Comparison of ENCODE assay signal across 27 cellular contexts in the genomic region with DNA sequence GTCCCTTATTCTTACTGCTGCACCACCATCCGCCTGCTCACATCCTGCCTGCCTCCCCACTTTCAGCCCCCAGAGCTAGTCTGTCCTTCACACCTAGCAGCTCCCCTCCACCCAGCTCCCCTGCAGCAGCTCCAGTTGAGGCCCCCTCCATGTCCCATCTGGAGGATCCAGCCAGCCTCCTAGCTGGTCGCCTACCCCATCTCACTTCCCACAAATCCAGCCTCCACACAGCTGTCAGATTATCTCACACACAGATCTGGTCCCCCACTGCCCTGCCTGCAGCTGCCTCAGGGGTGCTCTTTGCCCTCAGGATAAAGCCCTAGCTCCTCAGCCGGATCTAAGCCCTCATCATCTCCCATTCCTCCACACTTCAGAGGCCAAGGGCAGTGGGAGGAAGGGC. TPM values are rescaled to one million over a fixed set of nuclear protein-coding genes. Genes with fewer than 3 reads are reported as not detected.
DNase-seq lines count a peak whose midpoint lies in the region; ATAC-seq, FAIRE-seq and TF ChIP-seq lines count a peak whose summit lies in the region.
"Had no signal": no experiment of that assay in that cellular context is flagged by ENCODE, and none has a peak within 500 bp of the region (broad histone marks: within the 10 kb centered on the region; RNA-seq: fewer than 3 reads in every experiment).

No MANE protein-coding gene starts in this region.

- in situ Hi-C loops in HepG2 (cut with HindIII; ENCODE audit: extremely low pct_ligation_motif_present, low pct_unique_long_range_greater_than_20kb), result no loop called here

- no peaks in the 10 kb centered on the region for H3K27me3 ChIP-seq in HepG2 (ENCODE audit: control insufficient read depth in 1 of 2, insufficient read depth in 2 of 2, low read length in 2 of 2)
- H3K27me3 ChIP-seq in SK-N-SH (ENCODE audit: insufficient read depth), result no peaks in the 10 kb centered on the region
- H3K27me3 ChIP-seq: body of pancreas, right atrium auricular region had no signal

- no peaks in the 10 kb centered on the region for H3K9me2 ChIP-seq in SK-N-SH

- no peak for TF ChIP-seq POLR2A in HepG2 (IDR thresholded peaks at IDR 0.05; ENCODE audit: insufficient read depth in 1 of 2, low read depth in 2 of 2, low read length in 2 of 2)

- H3K4me1 ChIP-seq in HepG2 (ENCODE audit: insufficient read depth, low read length), result peaks cover 97% of the 10 kb centered on the region
- H3K4me1 ChIP-seq in SK-N-SH (ENCODE audit: control insufficient read depth in 1 of 2, insufficient read depth in 2 of 2, low read depth in 1 of 2, low read length in 1 of 2), result peaks cover 0 to 7% of the 10 kb centered on the region in 2 experiments; a peak in 1 of 4 replicates
- H3K4me1 ChIP-seq: HAP-1, right atrium auricular region had no signal

- TF ChIP-seq RAD21 in HepG2 (CRISPR knock-in tag; IDR thresholded peaks at IDR 0.05) (no peak), SK-N-SH (IDR thresholded peaks at IDR 0.05; ENCODE audit: low read length) (no peak)

- POLR2A ChIA-PET in HepG2 (lab: Yijun Ruan, JAX) (interaction anchor here (0.7 to 9.6 kb wide), 29 partner anchors 12 to 1009 kb away, joined by 3 to 357 read pairs (median 7); partner anchors contain the start of genes ARID3B, SEMA7A and UBL7), SK-N-SH (lab: Yijun Ruan, JAX) (interaction anchor here (0.6 to 1.9 kb wide), 6 partner anchors 11 to 188 kb away, joined by 3 to 7 read pairs (median 4); partner anchors contain the start of gene UBL7)

- no peaks in the 10 kb centered on the region for H3K27me3 Mint-ChIP-seq in T-helper 17 cell
- H3K27me3 Mint-ChIP-seq in stimulated activated memory B cell treated with anti-CD40 and anti-IgM and Interleukin-4, amounts not matched to agents 10 μg/mL and 1 μg/mL and 100 μg/mL, for 72 hours, result no peaks in the 10 kb centered on the region
- H3K27me3 Mint-ChIP-seq: activated naive CD8-positive, alpha-beta T cell had no signal

- peak overlapping the region; percentile 27 for H3K27ac Mint-ChIP-seq in T-helper 17 cell
- H3K27ac Mint-ChIP-seq in stimulated activated memory B cell treated with anti-CD40 and anti-IgM and Interleukin-4, amounts not matched to agents 10 μg/mL and 1 μg/mL and 100 μg/mL, for 72 hours, result peak overlapping the region; percentile 38
- H3K27ac Mint-ChIP-seq: activated naive CD8-positive, alpha-beta T cell; activated T-cell treated with anti-CD3 and anti-CD28 coated beads, Interleukin-2, amount 50 U/mL, for 72 hours; CD8-positive, alpha-beta T cell had no signal

- no peak overlapping the region for H2AFZ ChIP-seq in HepG2 (ENCODE audit: low read length)
- H2AFZ ChIP-seq in SK-N-SH (ENCODE audit: low read depth), result no peak overlapping the region

- CTCF ChIA-PET in HepG2 (lab: Yijun Ruan, JAX; ENCODE audit: low intra/inter-chr PET ratio, low total read pairs), result no interaction called here
- CTCF ChIA-PET in SK-N-SH (lab: Yijun Ruan, JAX), result interaction anchor here (0.6 to 36.5 kb wide), 7 partner anchors 9 to 327 kb away, joined by 3 to 779 read pairs (median 4); partner anchors contain the start of genes CYP11A1 and SEMA7A

- no peak for FAIRE-seq in HepG2 (lab: Jason Lieb, UNC)
- FAIRE-seq: endometrium, kidney had no signal

- no peak for ATAC-seq in T-helper 17 cell
- ATAC-seq in HepG2, result peak; percentile 26
- ATAC-seq in stimulated activated memory B cell treated with anti-CD40 and anti-IgM and Interleukin-4, amounts not matched to agents 10 μg/mL and 1 μg/mL and 100 μg/mL, for 72 hours, result no peak
- no peak for ATAC-seq in HG03045 (IDR thresholded peaks at IDR 0.05; ENCODE audit: unreplicated experiment)
- no peak for ATAC-seq in GM21381 (IDR thresholded peaks at IDR 0.05; ENCODE audit: unreplicated experiment)
- ATAC-seq: activated T-cell treated with anti-CD3 and anti-CD28 coated beads, Interleukin-2, amount 50 U/mL, for 72 hours; body of pancreas; CD8-positive, alpha-beta T cell had no signal

- H3K79me2 ChIP-seq in HepG2 (ENCODE audit: insufficient read depth, low read length) (no peaks in the 10 kb centered on the region), SK-N-SH (ENCODE audit: insufficient read depth) (no peaks in the 10 kb centered on the region)

- H3K4me2 ChIP-seq in HepG2 (ENCODE audit: low read depth, low read length) (peak overlapping the region; percentile 100), SK-N-SH (no peak overlapping the region)
- H3K4me2 ChIP-seq: KMS-11 had no signal

- peak overlapping the region; percentile 46 to 74 (median 52) for H3K4me3 ChIP-seq in HepG2 (replicated peaks in 1 of 3; ENCODE audit: insufficient read depth in 1 of 3, low read depth in 2 of 3, low read length in 3 of 3)
- H3K4me3 ChIP-seq in SK-N-SH (ENCODE audit: low read depth in 2 of 2, low read length in 1 of 2), result no peak overlapping the region
- H3K4me3 ChIP-seq: body of pancreas, HAP-1, lung, right atrium auricular region, thoracic aorta had no signal

- intact Hi-C loops in HepG2 (cut with micrococcal nuclease; ENCODE audit: unreplicated experiment), result loop anchor here (1.0 to 5.0 kb wide), 3 partner anchors 19 to 175 kb away; partner anchors contain the start of genes CLK3 and UBL7

- no peaks in the 10 kb centered on the region for H3K9me3 Mint-ChIP-seq in stimulated activated memory B cell treated with anti-CD40 and anti-IgM and Interleukin-4, amounts not matched to agents 10 μg/mL and 1 μg/mL and 100 μg/mL, for 72 hours
- H3K9me3 Mint-ChIP-seq: activated T-cell treated with anti-CD3 and anti-CD28 coated beads, Interleukin-2, amount 50 U/mL, for 72 hours; CD8-positive, alpha-beta T cell had no signal

- H3F3A ChIP-seq in SK-N-SH (replicated peaks; ENCODE audit: insufficient read depth), result no peaks in the 10 kb centered on the region

- H3K36me3 Mint-ChIP-seq in T-helper 17 cell (ENCODE audit: low read depth), result peaks cover 4% of the 10 kb centered on the region
- peaks cover 34% of the 10 kb centered on the region for H3K36me3 Mint-ChIP-seq in stimulated activated memory B cell treated with anti-CD40 and anti-IgM and Interleukin-4, amounts not matched to agents 10 μg/mL and 1 μg/mL and 100 μg/mL, for 72 hours

- no peak overlapping the region for H3K4me3 Mint-ChIP-seq in T-helper 17 cell
- no peak overlapping the region for H3K4me3 Mint-ChIP-seq in stimulated activated memory B cell treated with anti-CD40 and anti-IgM and Interleukin-4, amounts not matched to agents 10 μg/mL and 1 μg/mL and 100 μg/mL, for 72 hours
- H3K4me3 Mint-ChIP-seq: activated naive CD8-positive, alpha-beta T cell; activated T-cell treated with anti-CD3 and anti-CD28 coated beads, Interleukin-2, amount 50 U/mL, for 72 hours; CD8-positive, alpha-beta T cell had no signal

- TF ChIP-seq CTCF in HepG2 (CRISPR knock-in tag; IDR thresholded peaks at IDR 0.05) (no peak), SK-N-SH (IDR thresholded peaks at IDR 0.05) (no peak)

- H3K27ac ChIP-seq in HepG2 (ENCODE audit: extremely low read length, insufficient read depth, low read length) (peak overlapping the region; percentile 97), SK-N-SH (ENCODE audit: low read depth in 2 of 2, low read length in 1 of 2) (no peak overlapping the region)
- H3K27ac ChIP-seq: 22Rv1, body of pancreas, KMS-11, right atrium auricular region, thoracic aorta had no signal

- H4K20me1 ChIP-seq in HepG2 (ENCODE audit: insufficient read depth, low read length) (no peaks in the 10 kb centered on the region), SK-N-SH (ENCODE audit: insufficient read depth) (no peaks in the 10 kb centered on the region)

- H3K4me1 Mint-ChIP-seq in T-helper 17 cell, result peaks cover 16% of the 10 kb centered on the region
- H3K4me1 Mint-ChIP-seq in stimulated activated memory B cell treated with anti-CD40 and anti-IgM and Interleukin-4, amounts not matched to agents 10 μg/mL and 1 μg/mL and 100 μg/mL, for 72 hours, result peaks cover 13% of the 10 kb centered on the region

- 4% methylated on average over 3 of the region's 3 CpGs for WGBS in HepG2 (ENCODE audit: low lambda C conversion rate)
- 76% methylated on average over 3 of the region's 3 CpGs for WGBS in SK-N-SH (ENCODE audit: low lambda C conversion rate)

- H3K9me3 ChIP-seq in T-helper 17 cell (ENCODE audit: control insufficient read depth, low read length, poor library complexity, severe bottlenecking), result no peaks in the 10 kb centered on the region
- no peaks in the 10 kb centered on the region for H3K9me3 ChIP-seq in HepG2 (ENCODE audit: low read length)
- no peaks in the 10 kb centered on the region for H3K9me3 ChIP-seq in SK-N-SH
- H3K9me3 ChIP-seq: body of pancreas, HAP-1, right atrium auricular region, thoracic aorta had no signal

- H3K36me3 ChIP-seq in HepG2 (replicated peaks in 1 of 2; ENCODE audit: control insufficient read depth in 1 of 2, insufficient read depth in 2 of 2, low read length in 2 of 2) (peaks cover 2 to 9% of the 10 kb centered on the region in 2 experiments; a peak in 2 of 5 replicates), SK-N-SH (replicated peaks in 1 of 2; ENCODE audit: control insufficient read depth in 1 of 2, insufficient read depth in 2 of 2, low read length in 1 of 2) (peaks cover 19 to 30% of the 10 kb centered on the region in 2 experiments)

- no TSS peak for BruUV-seq in HepG2 (replicated peaks; lab: Mats Ljungman, UMichigan)

- DNase-seq in DMS 273 (lab: John Stamatoyannopoulos, UW; ENCODE audit: unreplicated experiment) (peak; percentile 12), DMS 273 treated with DMSO at 0.1 percent for 48 hours (lab: John Stamatoyannopoulos, UW) (no peak), T-helper 17 cell (no peak), HepG2 (ENCODE audit: low spot score) (peak; percentile 39), SK-N-SH (no peak)
- DNase-seq: activated CD4-positive, CD25-positive, alpha-beta regulatory T cell treated with anti-CD3 and anti-CD28 coated beads, Interleukin-2, amount 50 U/mL, for 72 hours; activated T-cell treated with anti-CD3 and anti-CD28 coated beads, Interleukin-2, amount 50 U/mL, for 72 hours; body of pancreas; CD8-positive, alpha-beta T cell; cortex of kidney; DMS53; GDM1; kidney; NCI-H1694; NCI-H748 treated with DMSO at 0.1 percent for 48 hours; occipital lobe had no signal

- peak overlapping the region; percentile 94 for H3K9ac ChIP-seq in HepG2 (ENCODE audit: insufficient read depth, low read depth, low read length)
- no peak overlapping the region for H3K9ac ChIP-seq in SK-N-SH
- H3K9ac ChIP-seq: KMS-11 had no signal

- TF ChIP-seq EP300 in HepG2 (IDR thresholded peaks at IDR 0.05; ENCODE audit: low read depth in 2 of 2, low read length in 2 of 2) (peak in 1 of 2 experiments; percentile 37; a peak in 1 of 4 replicates), HepG2 (CRISPR knock-in tag; IDR thresholded peaks at IDR 0.05; ENCODE audit: borderline replicate concordance) (no peak), SK-N-SH (IDR thresholded peaks at IDR 0.05; ENCODE audit: borderline replicate concordance in 1 of 2, low read depth in 1 of 2, low read length in 1 of 2) (no peak)

RNA-seq across cellular contexts. Expression of gene SEMA7A, which starts 8.8 kb away (rescaled TPM):
- total RNA-seq in T-helper 17 cell (1 to 10 TPM; 2.2 to 3.6 TPM), HepG2 (2016; rRNA removed; fragmentation: Illumina TruSeq; extraction: Trizol) (7.1 and 15.8 TPM in 2 replicates)
- 6.7 and 6.9 TPM in 2 replicates for total RNA-seq in HepG2 (2016; cell fraction: cytosol; rRNA removed; fragmentation: Illumina TruSeq; extraction: Trizol; ENCODE audit: low read depth)
- total RNA-seq in HepG2 (2016; cell fraction: insoluble cytoplasmic fraction; rRNA removed; fragmentation: Illumina TruSeq; extraction: Trizol), result 5.8 and 16.8 TPM in 2 replicates
- 6.1 and 7.5 TPM in 2 replicates for total RNA-seq in HepG2 (2016; cell fraction: membrane; rRNA removed; fragmentation: Illumina TruSeq; extraction: Trizol)
- 18.1 and 21.2 TPM in 2 replicates for total RNA-seq in HepG2 (2016; cell fraction: nucleus; rRNA removed; fragmentation: Illumina TruSeq; extraction: Trizol)
- polyA plus RNA-seq in HepG2 (2011; rRNA removed) (9.0 and 11.3 TPM in 2 replicates), SK-N-SH (2012; rRNA removed) (0.80 and 1.3 TPM in 2 replicates)
- 9.5 and 11.5 TPM in 2 replicates for polyA plus RNA-seq in HepG2 (2011; cell fraction: cytosol; rRNA removed)
- polyA plus RNA-seq in HepG2 (2011; cell fraction: nucleus; rRNA removed), result 27.8 and 40.2 TPM in 2 replicates
- 6.1 and 9.1 TPM in 2 replicates for polyA plus RNA-seq in HepG2 (2012)
- polyA plus RNA-seq in HepG2 (2016; cell fraction: cytosol; fragmentation: Illumina TruSeq; extraction: Trizol; ENCODE audit: low read depth), result 0.77 and 0.90 TPM in 2 replicates
- 3.7 and 5.2 TPM in 2 replicates for polyA plus RNA-seq in HepG2 (2016; cell fraction: insoluble cytoplasmic fraction; fragmentation: Illumina TruSeq; extraction: Trizol; ENCODE audit: low read depth)
- 2.0 and 2.2 TPM in 2 replicates for polyA plus RNA-seq in HepG2 (2016; cell fraction: membrane; fragmentation: Illumina TruSeq; extraction: Trizol; ENCODE audit: low read depth)
- polyA plus RNA-seq in HepG2 (2016; cell fraction: nucleus; fragmentation: Illumina TruSeq; extraction: Trizol; ENCODE audit: insufficient read depth, low read depth), result 40.2 and 42.1 TPM in 2 replicates
- polyA minus RNA-seq in HepG2 (2011; rRNA and poly(A)+ RNA removed; ENCODE audit: low replicate concordance), result 1.2 and 27.6 TPM in 2 replicates
- polyA minus RNA-seq in HepG2 (2011; cell fraction: cytosol; rRNA and poly(A)+ RNA removed), result 8.8 and 9.2 TPM in 2 replicates
- 13.6 and 14.7 TPM in 2 replicates for polyA minus RNA-seq in HepG2 (2011; cell fraction: nucleus; rRNA and poly(A)+ RNA removed)
- polyA plus RNA-seq in SK-N-SH (2012; cell fraction: cytosol; rRNA removed), result 0.50 and 0.92 TPM in 2 replicates
- 1.1 and 1.3 TPM in 2 replicates for polyA plus RNA-seq in SK-N-SH (2012; cell fraction: nucleus; rRNA removed)

RNA-seq across cellular contexts. Expression of gene UBL7, which starts 18.4 kb away (rescaled TPM):
- total RNA-seq in T-helper 17 cell, result 10 to 100 TPM; 28.0 to 28.2 TPM
- total RNA-seq in HepG2 (2016; rRNA removed; fragmentation: Illumina TruSeq; extraction: Trizol), result 55.0 and 63.2 TPM in 2 replicates
- 40.0 and 66.0 TPM in 2 replicates for total RNA-seq in HepG2 (2016; cell fraction: cytosol; rRNA removed; fragmentation: Illumina TruSeq; extraction: Trizol; ENCODE audit: low read depth)
- 52.3 and 63.7 TPM in 2 replicates for total RNA-seq in HepG2 (2016; cell fraction: insoluble cytoplasmic fraction; rRNA removed; fragmentation: Illumina TruSeq; extraction: Trizol)
- total RNA-seq in HepG2 (2016; cell fraction: membrane; rRNA removed; fragmentation: Illumina TruSeq; extraction: Trizol), result 56.6 and 72.2 TPM in 2 replicates
- 14.7 and 21.3 TPM in 2 replicates for total RNA-seq in HepG2 (2016; cell fraction: nucleus; rRNA removed; fragmentation: Illumina TruSeq; extraction: Trizol)
- polyA plus RNA-seq in HepG2 (2011; rRNA removed), result 63.5 and 65.3 TPM in 2 replicates
- polyA plus RNA-seq in HepG2 (2011; cell fraction: cytosol; rRNA removed), result 57.8 and 86.0 TPM in 2 replicates
- polyA plus RNA-seq in HepG2 (2011; cell fraction: nucleus; rRNA removed), result 25.5 and 27.0 TPM in 2 replicates
- polyA plus RNA-seq in HepG2 (2012), result 38.1 and 49.1 TPM in 2 replicates
- polyA plus RNA-seq in HepG2 (2016; cell fraction: cytosol; fragmentation: Illumina TruSeq; extraction: Trizol; ENCODE audit: low read depth), result 60.3 and 88.5 TPM in 2 replicates
- polyA plus RNA-seq in HepG2 (2016; cell fraction: insoluble cytoplasmic fraction; fragmentation: Illumina TruSeq; extraction: Trizol; ENCODE audit: low read depth), result 70.2 and 77.9 TPM in 2 replicates
- 79.8 and 95.5 TPM in 2 replicates for polyA plus RNA-seq in HepG2 (2016; cell fraction: membrane; fragmentation: Illumina TruSeq; extraction: Trizol; ENCODE audit: low read depth)
- polyA plus RNA-seq in HepG2 (2016; cell fraction: nucleus; fragmentation: Illumina TruSeq; extraction: Trizol; ENCODE audit: insufficient read depth, low read depth), result 32.2 and 35.3 TPM in 2 replicates
- polyA minus RNA-seq in HepG2 (2011; rRNA and poly(A)+ RNA removed; ENCODE audit: low replicate concordance), result 109 and 162 TPM in 2 replicates
- 22.8 and 25.9 TPM in 2 replicates for polyA minus RNA-seq in HepG2 (2011; cell fraction: cytosol; rRNA and poly(A)+ RNA removed)
- 11.3 and 16.4 TPM in 2 replicates for polyA minus RNA-seq in HepG2 (2011; cell fraction: nucleus; rRNA and poly(A)+ RNA removed)
- 81.1 and 89.7 TPM in 2 replicates for polyA plus RNA-seq in SK-N-SH (2012; rRNA removed)
- polyA plus RNA-seq in SK-N-SH (2012; cell fraction: cytosol; rRNA removed), result 60.5 and 70.6 TPM in 2 replicates
- 33.2 and 36.5 TPM in 2 replicates for polyA plus RNA-seq in SK-N-SH (2012; cell fraction: nucleus; rRNA removed)

Comparison
In these comparisons a context has a peak if more than half of its experiments do, and no peak if none do; other contexts are left out.
1. DNase-seq: peak in DMS 273 (single experiment) and HepG2 (single experiment); none in DMS 273 treated with DMSO at 0.1 percent for 48 hours (single experiment), T-helper 17 cell (0 of 3) and SK-N-SH (single experiment).
2. H3K4me3 ChIP-seq: peak in HepG2 (3 of 3); none in SK-N-SH (0 of 2).